Comparison of ENCODE assay signal across 25 cellular contexts in genomic region chrX:123489011-123489410, GRCh38.
DNase-seq lines count a peak whose midpoint lies in the region; ATAC-seq, FAIRE-seq and TF ChIP-seq lines count a peak whose summit lies in the region.
"Had no signal": no experiment of that assay in that cellular context is flagged by ENCODE, and none has a peak within 500 bp of the region (broad histone marks: within the 10 kb centered on the region; RNA-seq: fewer than 3 reads in every experiment).

No MANE protein-coding gene starts in this region.

- H3K27ac ChIP-seq in GM23248, result 0 out of 2 replicates have a peak overlapping the region, but pooled peaks have one; percentile 49
- H3K27ac ChIP-seq in astrocyte (ENCODE audit: low read depth, low read length), result no peak overlapping the region
- H3K27ac ChIP-seq in osteoblast (ENCODE audit: low read depth, low read length), result no peak overlapping the region
- H3K27ac ChIP-seq: BLaER1 treated with 17β-estradiol and CSF1 and Interleukin-3, amounts not matched to agents 10 nM and 100 nM had no signal

- H4K20me1 ChIP-seq in GM23248 (ENCODE audit: insufficient read depth) (no peaks in the 10 kb centered on the region), astrocyte (ENCODE audit: insufficient read depth, low read length) (no peaks in the 10 kb centered on the region), osteoblast (ENCODE audit: insufficient read depth, low read length) (no peaks in the 10 kb centered on the region)
- H4K20me1 ChIP-seq: BLaER1 treated with 17β-estradiol and CSF1 and Interleukin-3, amounts not matched to agents 10 nM and 100 nM had no signal

- peaks cover 18% of the 10 kb centered on the region for H3K4me1 Mint-ChIP-seq in astrocyte (ENCODE audit: low read depth, unreplicated experiment)
- no peaks in the 10 kb centered on the region for H3K4me1 Mint-ChIP-seq in stimulated activated naive CD8-positive, alpha-beta T cell treated with anti-CD3 and anti-CD28 coated beads, Interleukin-15, amount 100 ng/mL, for 72 hours
- H3K4me1 Mint-ChIP-seq: CD4-positive, alpha-beta memory T cell had no signal

- DNase-seq in GM23248, result peak; percentile 35
- DNase-seq in astrocyte (ENCODE audit: low read depth), result no peak
- peak; percentile 29 for DNase-seq in fibroblast of mammary gland (ENCODE audit: low read depth)
- no peak for DNase-seq in osteoblast (ENCODE audit: insufficient read length, low spot score, missing footprints)
- no peak for DNase-seq in NCI-H1930 (lab: John Stamatoyannopoulos, UW)
- DNase-seq in stimulated activated naive CD8-positive, alpha-beta T cell treated with anti-CD3 and anti-CD28 coated beads, Interleukin-15, amount 100 ng/mL, for 72 hours, result no peak
- DNase-seq: Caco-2; CD4-positive, alpha-beta memory T cell; DMS 273 treated with DMSO at 0.1 percent for 48 hours; DND-41; HCEC 1CT; Karpas-422; MV-4-11; NCI-H1105 treated with DMSO at 0.1 percent for 48 hours; NCI-H1694; NCI-H2081 treated with DMSO at 0.1 percent for 48 hours; NCI-H2171 treated with DMSO at 0.1 percent for 48 hours; NCI-H446 treated with DMSO at 0.1 percent for 48 hours; NCI-H526 treated with DMSO at 0.1 percent for 48 hours had no signal

- H3K9ac ChIP-seq in GM23248 (no peak overlapping the region), astrocyte (ENCODE audit: low read length) (no peak overlapping the region)
- H3K9ac ChIP-seq: BLaER1 treated with 17β-estradiol and CSF1 and Interleukin-3, amounts not matched to agents 10 nM and 100 nM had no signal

- H3K27me3 ChIP-seq in GM23248 (replicated peaks; ENCODE audit: insufficient read depth) (no peaks in the 10 kb centered on the region), astrocyte (ENCODE audit: insufficient read depth, low read length) (no peaks in the 10 kb centered on the region), osteoblast (ENCODE audit: insufficient read depth, low read length) (no peaks in the 10 kb centered on the region)

- no peaks in the 10 kb centered on the region for H3K9me3 Mint-ChIP-seq in astrocyte (ENCODE audit: unreplicated experiment)
- no peaks in the 10 kb centered on the region for H3K9me3 Mint-ChIP-seq in stimulated activated naive CD8-positive, alpha-beta T cell treated with anti-CD3 and anti-CD28 coated beads, Interleukin-15, amount 100 ng/mL, for 72 hours
- H3K9me3 Mint-ChIP-seq: CD4-positive, alpha-beta memory T cell; GM23338 had no signal

- H3K4me3 ChIP-seq in GM23248 (no peak overlapping the region), astrocyte (ENCODE audit: insufficient read depth, low read depth, low read length) (no peak overlapping the region), fibroblast of mammary gland (ENCODE audit: control insufficient read depth, low read depth, low read length) (no peak overlapping the region), osteoblast (ENCODE audit: insufficient read depth, low read length) (no peak overlapping the region)
- H3K4me3 ChIP-seq: BLaER1 treated with 17β-estradiol and CSF1 and Interleukin-3, amounts not matched to agents 10 nM and 100 nM; GM23338 had no signal

- ATAC-seq in GM21723 (IDR thresholded peaks at IDR 0.05; ENCODE audit: unreplicated experiment), result no peak
- no peak for ATAC-seq in GM19023 (IDR thresholded peaks at IDR 0.05; ENCODE audit: unreplicated experiment)
- ATAC-seq in stimulated activated naive CD8-positive, alpha-beta T cell treated with anti-CD3 and anti-CD28 coated beads, Interleukin-15, amount 100 ng/mL, for 72 hours, result no peak
- ATAC-seq: GM23338, Right ventricle myocardium inferior had no signal

- H3F3A ChIP-seq in GM23248 (ENCODE audit: insufficient read depth), result peaks cover 17% of the 10 kb centered on the region

- H2AFZ ChIP-seq in GM23248, result peak overlapping the region; percentile 62
- H2AFZ ChIP-seq in astrocyte (ENCODE audit: low read depth, low read length), result no peak overlapping the region
- H2AFZ ChIP-seq in osteoblast (ENCODE audit: low read length), result peak overlapping the region; percentile 10
- H2AFZ ChIP-seq: GM23338 had no signal

- H3K4me3 Mint-ChIP-seq in astrocyte (ENCODE audit: unreplicated experiment), result no peak overlapping the region
- H3K4me3 Mint-ChIP-seq in stimulated activated naive CD8-positive, alpha-beta T cell treated with anti-CD3 and anti-CD28 coated beads, Interleukin-15, amount 100 ng/mL, for 72 hours, result no peak overlapping the region
- H3K4me3 Mint-ChIP-seq: CD4-positive, alpha-beta memory T cell; GM23338 had no signal

- no peaks in the 10 kb centered on the region for H3K36me3 Mint-ChIP-seq in astrocyte (ENCODE audit: low read depth, unreplicated experiment)
- H3K36me3 Mint-ChIP-seq: CD4-positive, alpha-beta memory T cell had no signal

- no peaks in the 10 kb centered on the region for H3K79me2 ChIP-seq in GM23248 (ENCODE audit: insufficient read depth)
- no peaks in the 10 kb centered on the region for H3K79me2 ChIP-seq in astrocyte (ENCODE audit: insufficient read depth, low read length)
- H3K79me2 ChIP-seq in osteoblast (ENCODE audit: insufficient read depth, low read length), result no peaks in the 10 kb centered on the region

- H3K4me1 ChIP-seq in GM23248 (ENCODE audit: insufficient read depth) (peaks cover 44% of the 10 kb centered on the region), astrocyte (ENCODE audit: insufficient read depth, low read length) (peaks cover 6% of the 10 kb centered on the region), osteoblast (ENCODE audit: insufficient read depth, low read length) (no peaks in the 10 kb centered on the region)
- H3K4me1 ChIP-seq: Caco-2 had no signal

- H3K27ac Mint-ChIP-seq in astrocyte (ENCODE audit: unreplicated experiment), result no peak overlapping the region
- no peak overlapping the region for H3K27ac Mint-ChIP-seq in stimulated activated naive CD8-positive, alpha-beta T cell treated with anti-CD3 and anti-CD28 coated beads, Interleukin-15, amount 100 ng/mL, for 72 hours
- H3K27ac Mint-ChIP-seq: CD4-positive, alpha-beta memory T cell; GM23338 had no signal

- in situ Hi-C loops in GM23248 (cut with MboI), result no loop called here

- TF ChIP-seq CTCF in astrocyte (IDR thresholded peaks at IDR 0.05; ENCODE audit: insufficient read depth, low read depth, low read length) (no peak), fibroblast of mammary gland (conservative IDR thresholded peaks at IDR 0.05; ENCODE audit: control insufficient read depth, insufficient read depth, low read depth, low read length) (no peak), osteoblast (IDR thresholded peaks at IDR 0.05; ENCODE audit: extremely low read depth, low read depth, low read length) (no peak)

- H3K36me3 ChIP-seq in GM23248 (ENCODE audit: low read depth) (no peaks in the 10 kb centered on the region), astrocyte (ENCODE audit: insufficient read depth, low read length) (no peaks in the 10 kb centered on the region), osteoblast (ENCODE audit: insufficient read depth, low read length) (no peaks in the 10 kb centered on the region)
- H3K36me3 ChIP-seq: BLaER1 treated with 17β-estradiol and CSF1 and Interleukin-3, amounts not matched to agents 10 nM and 100 nM had no signal

- H3K9me3 ChIP-seq in GM23248 (ENCODE audit: low read depth), result no peaks in the 10 kb centered on the region
- H3K9me3 ChIP-seq in astrocyte (ENCODE audit: insufficient read depth, low read depth, low read length), result no peaks in the 10 kb centered on the region
- H3K9me3 ChIP-seq in osteoblast (ENCODE audit: low read depth, low read length), result no peaks in the 10 kb centered on the region
- H3K9me3 ChIP-seq: BLaER1 treated with 17β-estradiol and CSF1 and Interleukin-3, amounts not matched to agents 10 nM and 100 nM; Caco-2 had no signal

- H3K9me2 ChIP-seq in GM23248 (ENCODE audit: insufficient read depth), result no peaks in the 10 kb centered on the region

- peak; percentile 67 for FAIRE-seq in astrocyte (lab: Jason Lieb, UNC)
- FAIRE-seq: G401.6 had no signal

- H3K4me2 ChIP-seq in GM23248 (ENCODE audit: unreplicated experiment) (peak overlapping the region; percentile 48), astrocyte (ENCODE audit: low read length) (no peak overlapping the region), osteoblast (ENCODE audit: insufficient read depth, low read length) (no peak overlapping the region)
- H3K4me2 ChIP-seq: GM23338 had no signal

- no peaks in the 10 kb centered on the region for H3K27me3 Mint-ChIP-seq in astrocyte (ENCODE audit: low read depth, unreplicated experiment)
- H3K27me3 Mint-ChIP-seq in stimulated activated naive CD8-positive, alpha-beta T cell treated with anti-CD3 and anti-CD28 coated beads, Interleukin-15, amount 100 ng/mL, for 72 hours, result peaks cover 8% of the 10 kb centered on the region

- WGBS in GM23248 (ENCODE audit: low coverage in 1 of 2, low lambda C conversion rate in 2 of 2, missing lambda C conversion rate in 2 of 2), 2 experiments, result 0% methylated on average over 1 of the region's 1 CpG

Comparison
In these comparisons a context has a peak if more than half of its experiments do, and no peak if none do; other contexts are left out.
1. DNase-seq: peak in GM23248 (single experiment) and fibroblast of mammary gland (single experiment); none in astrocyte (single experiment), osteoblast (single experiment), NCI-H1930 (0 of 2) and stimulated activated naive CD8-positive, alpha-beta T cell treated with anti-CD3 and anti-CD28 coated beads, Interleukin-15, amount 100 ng/mL, for 72 hours (0 of 2).